ENCODE assay signal across 13 cellular contexts in genomic region chr9:114216081-114216480, GRCh38.
DNase-seq lines count a peak whose midpoint lies in the region; ATAC-seq and TF ChIP-seq lines count a peak whose summit lies in the region.
"Had no signal": no experiment of that assay in that cellular context is flagged by ENCODE, and none has a peak within 500 bp of the region (broad histone marks: within the 10 kb centered on the region; RNA-seq: fewer than 3 reads in every experiment).

No MANE protein-coding gene starts in this region.

- no peaks in the 10 kb centered on the region for H3K4me1 ChIP-seq in naive thymus-derived CD4-positive, alpha-beta T cell (ENCODE audit: control insufficient read depth in 2 of 2, insufficient read depth in 2 of 2, low read length in 2 of 2)

- peaks cover 31% of the 10 kb centered on the region for H3K36me3 Mint-ChIP-seq in nephron (ENCODE audit: low read depth)
- no peaks in the 10 kb centered on the region for H3K36me3 Mint-ChIP-seq in naive thymus-derived CD4-positive, alpha-beta T cell
- H3K36me3 Mint-ChIP-seq: activated naive CD4-positive, alpha-beta T cell treated with anti-CD3 and anti-CD28 coated beads, Interleukin-2, amount 50 U/mL, for 24 hours had no signal

- CTCF ChIA-PET in naive thymus-derived CD4-positive, alpha-beta T cell (lab: Charles Lee) = no interaction called here

- no peaks in the 10 kb centered on the region for H3K27me3 Mint-ChIP-seq in nephron (ENCODE audit: low read depth)
- H3K27me3 Mint-ChIP-seq in naive thymus-derived CD4-positive, alpha-beta T cell = peaks cover 0 to 2% (median 0%) of the 10 kb centered on the region in 5 donors
- H3K27me3 Mint-ChIP-seq: activated naive CD4-positive, alpha-beta T cell treated with anti-CD3 and anti-CD28 coated beads, Interleukin-2, amount 50 U/mL, for 24 hours had no signal

- peak overlapping the region; percentile 86 to 98 (median 91) for H3K27ac Mint-ChIP-seq in nephron
- peak overlapping the region in 1 of 9 donors; percentile 47 for H3K27ac Mint-ChIP-seq in naive thymus-derived CD4-positive, alpha-beta T cell
- H3K27ac Mint-ChIP-seq: activated naive CD4-positive, alpha-beta T cell treated with anti-CD3 and anti-CD28 coated beads, Interleukin-2, amount 50 U/mL, for 24 hours had no signal

- no peak overlapping the region for H3K27ac ChIP-seq in naive thymus-derived CD4-positive, alpha-beta T cell (ENCODE audit: low read depth, low read length)
- H3K27ac ChIP-seq: epithelial cell of prostate had no signal

- peaks cover 67% of the 10 kb centered on the region for H3K4me1 Mint-ChIP-seq in nephron
- no peaks in the 10 kb centered on the region for H3K4me1 Mint-ChIP-seq in naive thymus-derived CD4-positive, alpha-beta T cell
- H3K4me1 Mint-ChIP-seq: activated naive CD4-positive, alpha-beta T cell treated with anti-CD3 and anti-CD28 coated beads, Interleukin-2, amount 50 U/mL, for 24 hours had no signal

- H3K9me3 ChIP-seq in naive thymus-derived CD4-positive, alpha-beta T cell (ENCODE audit: control insufficient read depth in 2 of 3, low read length in 3 of 3) = no peaks in the 10 kb centered on the region

- H3K36me3 ChIP-seq in naive thymus-derived CD4-positive, alpha-beta T cell (ENCODE audit: control insufficient read depth in 2 of 3, insufficient read depth in 3 of 3, low read length in 3 of 3) = no peaks in the 10 kb centered on the region

- peak overlapping the region in 1 of 3 experiments; percentile 17 for H3K4me3 Mint-ChIP-seq in nephron
- H3K4me3 Mint-ChIP-seq in naive thymus-derived CD4-positive, alpha-beta T cell = no peak overlapping the region
- H3K4me3 Mint-ChIP-seq: activated naive CD4-positive, alpha-beta T cell treated with anti-CD3 and anti-CD28 coated beads, Interleukin-2, amount 50 U/mL, for 24 hours had no signal

- intact Hi-C loops in naive thymus-derived CD4-positive, alpha-beta T cell (cut with micrococcal nuclease) = no loop called here

- no peaks in the 10 kb centered on the region for H3K9me3 Mint-ChIP-seq in nephron
- H3K9me3 Mint-ChIP-seq in naive thymus-derived CD4-positive, alpha-beta T cell = no peaks in the 10 kb centered on the region
- H3K9me3 Mint-ChIP-seq: activated naive CD4-positive, alpha-beta T cell treated with anti-CD3 and anti-CD28 coated beads, Interleukin-2, amount 50 U/mL, for 24 hours had no signal

- H3K4me3 ChIP-seq in naive thymus-derived CD4-positive, alpha-beta T cell (ENCODE audit: low read length) = no peak overlapping the region

- no peak for ATAC-seq in naive thymus-derived CD4-positive, alpha-beta T cell
- ATAC-seq in HG03045 (IDR thresholded peaks at IDR 0.05; ENCODE audit: unreplicated experiment) = no peak

- POLR2A ChIA-PET in naive thymus-derived CD4-positive, alpha-beta T cell (lab: Charles Lee) = no interaction called here

- no peak for TF ChIP-seq CTCF in nephron (IDR thresholded peaks at IDR 0.05; ENCODE audit: unreplicated experiment in 3 of 3)

- DNase-seq in AG20443 (ENCODE audit: low spot score) (peak; percentile 28), NCI-H524 treated with DMSO at 0.1 percent for 48 hours (lab: John Stamatoyannopoulos, UW) (peak; percentile 32), fibroblast of peridontal ligament (ENCODE audit: extremely low read depth) (peak; percentile 54), NCI-H187 (lab: John Stamatoyannopoulos, UW) (no peak), RKO (ENCODE audit: low spot score) (no peak)
- no peak for DNase-seq in naive thymus-derived CD4-positive, alpha-beta T cell
- DNase-seq: activated CD4-positive, alpha-beta T cell treated with anti-CD3 and anti-CD28 coated beads for 1 hour; NCI-H187 treated with DMSO at 0.1 percent for 48 hours; SIG-M5 had no signal

- H3K27me3 ChIP-seq in naive thymus-derived CD4-positive, alpha-beta T cell (ENCODE audit: control insufficient read depth in 2 of 2, insufficient read depth in 2 of 2, low read length in 2 of 2) = no peaks in the 10 kb centered on the region

Comparison
In these comparisons a context has a peak if more than half of its experiments do, and no peak if none do; other contexts are left out.
1. DNase-seq: peak in AG20443 (single experiment), NCI-H524 treated with DMSO at 0.1 percent for 48 hours (single experiment) and fibroblast of peridontal ligament (single experiment); none in naive thymus-derived CD4-positive, alpha-beta T cell (0 of 9), NCI-H187 (0 of 2) and RKO (single experiment).